22 cellular contexts compared by ENCODE assay signal in the genomic region with DNA sequence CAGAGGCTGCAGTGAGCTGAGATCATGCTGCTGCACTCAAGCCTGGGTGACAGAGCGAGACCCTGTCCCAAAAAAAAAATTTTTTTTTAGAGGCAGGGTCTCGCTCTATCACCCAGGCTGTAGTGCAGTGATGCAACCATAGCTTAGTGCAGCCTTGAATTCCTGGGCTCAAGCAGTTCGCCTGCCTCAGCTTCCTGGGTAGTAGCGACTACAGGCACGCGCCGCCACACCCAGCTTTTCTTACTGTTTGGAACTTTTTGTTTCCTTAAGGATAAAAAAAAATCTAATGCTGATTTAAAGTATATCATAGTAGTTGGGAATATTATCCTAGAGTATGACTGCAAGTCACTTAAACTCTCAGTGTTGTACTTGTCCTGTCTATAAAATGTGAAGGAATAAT.
"Had no signal": no experiment of that assay in that cellular context is flagged by ENCODE, and none has a peak within 500 bp of the region (broad histone marks: within the 10 kb centered on the region; RNA-seq: fewer than 3 reads in every experiment).

No MANE protein-coding gene starts in this region.

- H3K27me3 ChIP-seq: body of pancreas, right atrium auricular region, suprapubic skin, vagina had no signal

- H3K9me3 ChIP-seq: body of pancreas, right atrium auricular region, suprapubic skin, vagina had no signal

- ATAC-seq: activated CD8-positive, alpha-beta T cell treated with anti-CD3 and anti-CD28 coated beads for 36 hours; body of pancreas; stimulated activated naive CD8-positive, alpha-beta T cell treated with anti-CD3 and anti-CD28 coated beads, Interleukin-15, amount 100 ng/mL, for 72 hours; WTC11 had no signal

- H3K27ac Mint-ChIP-seq: activated naive CD4-positive, alpha-beta T cell treated with anti-CD3 and anti-CD28 coated beads for 36 hours; activated T-cell treated with anti-CD3 and anti-CD28 coated beads, Interleukin-2, amount 50 U/mL, for 24 hours; progenitor cell of endocrine pancreas; stimulated activated naive CD8-positive, alpha-beta T cell treated with anti-CD3 and anti-CD28 coated beads, Interleukin-15, amount 100 ng/mL, for 72 hours had no signal

- H3K27me3 Mint-ChIP-seq: activated CD8-positive, alpha-beta T cell treated with anti-CD3 and anti-CD28 coated beads for 36 hours; activated T-cell treated with anti-CD3 and anti-CD28 coated beads, Interleukin-2, amount 50 U/mL, for 24 hours; progenitor cell of endocrine pancreas; stimulated activated naive CD8-positive, alpha-beta T cell treated with anti-CD3 and anti-CD28 coated beads, Interleukin-15, amount 100 ng/mL, for 72 hours had no signal

- H3K27ac ChIP-seq: body of pancreas, vagina had no signal

- H3K9me3 Mint-ChIP-seq: activated CD8-positive, alpha-beta T cell treated with anti-CD3 and anti-CD28 coated beads for 36 hours; activated naive CD4-positive, alpha-beta T cell treated with anti-CD3 and anti-CD28 coated beads for 36 hours; activated T-cell treated with anti-CD3 and anti-CD28 coated beads, Interleukin-2, amount 50 U/mL, for 24 hours; endodermal cell; neural crest cell; stimulated activated naive CD8-positive, alpha-beta T cell treated with anti-CD3 and anti-CD28 coated beads, Interleukin-15, amount 100 ng/mL, for 72 hours; WTC11 had no signal

- DNase-seq: activated CD4-positive, alpha-beta T cell treated with anti-CD3 and anti-CD28 coated beads for 48 hours; activated CD8-positive, alpha-beta T cell treated with anti-CD3 and anti-CD28 coated beads for 36 hours; activated naive CD4-positive, alpha-beta T cell treated with anti-CD3 and anti-CD28 coated beads for 36 hours; activated T-cell treated with anti-CD3 and anti-CD28 coated beads, Interleukin-2, amount 50 U/mL, for 24 hours; body of pancreas; caudate nucleus; endodermal cell; foreskin melanocyte; hypothalamus; islet precursor cell; midbrain; stimulated activated CD4-positive, alpha-beta T cell treated with anti-CD3 and anti-CD28 coated beads, Interleukin-15, amount 100 ng/mL, for 24 hours; stimulated activated CD4-positive, alpha-beta T cell treated with anti-CD3 and anti-CD28 coated beads, Interleukin-2, amount 100 ng/mL, for 48 hours; stimulated activated naive CD8-positive, alpha-beta T cell treated with anti-CD3 and anti-CD28 coated beads, Interleukin-15, amount 100 ng/mL, for 72 hours; trophoblast cell had no signal

- H3K4me3 Mint-ChIP-seq: activated CD8-positive, alpha-beta T cell treated with anti-CD3 and anti-CD28 coated beads for 36 hours; activated naive CD4-positive, alpha-beta T cell treated with anti-CD3 and anti-CD28 coated beads for 36 hours; activated T-cell treated with anti-CD3 and anti-CD28 coated beads, Interleukin-2, amount 50 U/mL, for 24 hours; endodermal cell; neural crest cell; stimulated activated naive CD8-positive, alpha-beta T cell treated with anti-CD3 and anti-CD28 coated beads, Interleukin-15, amount 100 ng/mL, for 72 hours; WTC11 had no signal

- FAIRE-seq: colon had no signal

- H3K4me3 ChIP-seq: body of pancreas, right atrium auricular region, suprapubic skin, vagina had no signal
